ENCODE assay signal across 1 cellular context in the genomic region with DNA sequence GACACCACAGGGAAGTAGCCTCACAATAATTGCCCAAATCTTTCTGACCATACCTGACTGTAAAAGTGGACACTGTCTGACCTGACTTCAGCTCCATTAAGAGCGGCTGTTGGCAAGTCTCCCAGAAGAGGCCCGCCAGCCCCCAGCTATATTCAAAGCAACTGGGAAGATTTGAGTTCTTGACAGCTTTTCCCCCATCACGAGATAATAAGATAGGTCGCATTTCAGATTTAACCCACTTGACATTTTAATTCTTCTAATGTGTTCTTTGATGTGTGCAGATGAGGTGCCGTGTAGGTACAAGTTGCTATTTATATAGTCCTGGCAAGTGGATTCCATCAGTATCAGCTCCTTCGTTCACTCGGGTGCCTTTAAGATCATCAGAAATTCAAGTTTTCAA.
TF ChIP-seq lines count a peak whose summit lies in the region.

No MANE protein-coding gene starts in this region.

TF ChIP-seq in WTC11, 78 proteins besides CTCF, POLR2A, EP300 and RAD21 (continued from another document):
- TF ChIP-seq NR2C2 (CRISPR knock-in tag; IDR thresholded peaks at IDR 0.05) (no peak), ZBTB21 (CRISPR knock-in tag; IDR thresholded peaks at IDR 0.05; ENCODE audit: borderline replicate concordance) (no peak), SOX15 (CRISPR knock-in tag; IDR thresholded peaks at IDR 0.05) (no peak), NFE2L1 (CRISPR knock-in tag; IDR thresholded peaks at IDR 0.05) (no peak), FOXP1 (CRISPR knock-in tag; IDR thresholded peaks at IDR 0.05; ENCODE audit: borderline replicate concordance) (no peak)
